ENCODE assay signal across 8 cellular contexts in the genomic region with DNA sequence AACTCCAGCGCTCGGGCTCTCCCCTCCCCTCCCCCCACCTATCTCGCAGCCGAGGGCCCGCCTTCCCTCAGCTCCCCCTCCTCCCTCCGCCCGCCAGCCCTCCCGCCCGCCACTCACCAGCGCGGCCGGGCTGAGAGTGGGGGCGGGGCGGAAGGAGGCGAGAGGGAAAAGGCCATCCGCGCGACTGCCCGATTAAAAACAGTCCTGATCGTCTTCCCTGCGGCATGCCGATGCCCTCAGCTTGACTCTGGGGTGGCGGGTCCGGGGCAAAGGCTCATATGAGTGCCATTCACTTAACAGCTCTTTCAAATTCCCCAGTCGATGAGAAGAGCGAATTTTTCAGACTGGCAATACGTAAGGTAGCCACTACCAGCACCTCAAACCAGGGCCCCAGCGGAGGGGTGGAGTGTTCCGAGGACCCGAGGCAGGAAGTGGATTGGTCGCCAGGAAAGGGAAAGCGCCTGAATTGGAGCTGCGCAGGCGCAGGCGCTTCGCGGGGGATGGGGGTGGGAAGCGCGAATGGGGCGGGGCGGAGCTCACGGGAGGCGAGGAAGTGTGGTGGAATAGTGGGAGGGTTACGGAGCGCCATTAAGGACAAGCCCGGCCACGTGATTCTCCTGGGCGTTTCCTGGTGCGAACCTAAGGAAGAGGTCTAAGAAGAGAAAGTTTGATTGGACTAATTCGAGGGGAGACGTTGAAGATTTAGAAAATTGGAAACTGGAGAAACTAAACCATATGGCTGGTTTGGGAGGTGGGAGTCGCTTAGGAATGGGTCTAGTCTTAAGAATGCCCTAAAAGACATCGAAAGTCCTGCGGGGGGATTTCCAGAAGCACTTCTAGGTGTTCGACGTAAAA. TPM values are rescaled to one million over a fixed set of nuclear protein-coding genes. Genes with fewer than 3 reads are reported as not detected.
DNase-seq lines count a peak whose midpoint lies in the region; ATAC-seq and TF ChIP-seq lines count a peak whose summit lies in the region.

Gene UPF2, minus strand, starts transcription at position 13 of the 855 bp plus-strand sequence. CDS start 7,386 bp downstream, outside the sequence.

- ATAC-seq in GM21360 (IDR thresholded peaks at IDR 0.05; ENCODE audit: unreplicated experiment) (peak; percentile 49), lower lobe of right lung (peak; percentile 97 to 98)

- H3K36me3 ChIP-seq in CD8-positive, alpha-beta memory T cell (ENCODE audit: insufficient read depth, low read length) = no peaks in the 10 kb centered on the region
- H3K36me3 ChIP-seq in lower lobe of right lung = no peaks in the 10 kb centered on the region

- DNase-seq in CD8-positive, alpha-beta memory T cell = peak; percentile 94 to 99 (median 97)
- DNase-seq in HT1080 (ENCODE audit: low read depth) (peak; percentile 95), NOMO-1 (lab: John Stamatoyannopoulos, UW; ENCODE audit: unreplicated experiment in 2 of 2) (peak; percentile 98 to 99), lower lobe of right lung (peak; percentile 97)
- peak; percentile 98 for DNase-seq in activated CD8-positive, alpha-beta memory T cell treated with anti-CD3 and anti-CD28 coated beads for 24 hours
- DNase-seq in effector CD4-positive, alpha-beta T cell = peak; percentile 94
- peak; percentile 95 to 98 (median 96) for DNase-seq in stimulated activated CD4-positive, alpha-beta T cell treated with anti-CD3 and anti-CD28 coated beads, TNF-alpha, amount 100 ng/mL, for 1 hour (ENCODE audit: low read depth in 3 of 3, low spot score in 1 of 3)

- peak within 1 kb of the TSS; percentile 97 to 100 (median 100) for H3K27ac Mint-ChIP-seq in CD8-positive, alpha-beta memory T cell

- no peaks in the 10 kb centered on the region for H3K9me3 Mint-ChIP-seq in CD8-positive, alpha-beta memory T cell

- no peaks in the 10 kb centered on the region for H3K27me3 ChIP-seq in CD8-positive, alpha-beta memory T cell (ENCODE audit: insufficient read depth, low read length, poor library complexity, severe bottlenecking)
- no peaks in the 10 kb centered on the region for H3K27me3 ChIP-seq in lower lobe of right lung (ENCODE audit: low read depth)

- CTCF ChIA-PET in CD8-positive, alpha-beta memory T cell (lab: Charles Lee) = interaction anchor here (1.0 to 1.6 kb wide), 4 partner anchors 8 to 153 kb away, joined by 3 to 10 read pairs (median 6); partner anchors contain the start of genes CDC123, DHTKD1 and NUDT5

- peak within 1 kb of the TSS; percentile 74 for H3K4me3 ChIP-seq in CD8-positive, alpha-beta memory T cell (ENCODE audit: low read length)
- H3K4me3 ChIP-seq in lower lobe of right lung = peak within 1 kb of the TSS; percentile 98

- H3K27ac ChIP-seq in CD8-positive, alpha-beta memory T cell (ENCODE audit: low read depth, low read length) = peak within 1 kb of the TSS; percentile 99
- H3K27ac ChIP-seq in lower lobe of right lung = peak within 1 kb of the TSS; percentile 95

- peaks cover 0 to 11% (median 2%) of the 10 kb centered on the region in 3 donors for H3K36me3 Mint-ChIP-seq in CD8-positive, alpha-beta memory T cell

- intact Hi-C loops in lower lobe of right lung (cut with DNase I) = no loop called here

- POLR2A ChIA-PET in CD8-positive, alpha-beta memory T cell (lab: Charles Lee) = interaction anchor here (0.8 to 1.9 kb wide), 6 partner anchors 10 to 153 kb away, joined by 3 to 17 read pairs (median 6); partner anchors contain the start of genes CDC123, DHTKD1 and NUDT5

- H3K4me1 Mint-ChIP-seq in CD8-positive, alpha-beta memory T cell = peaks cover 28 to 49% (median 49%) of the 10 kb centered on the region in 3 donors

- no peak for TF ChIP-seq CTCF in lower lobe of right lung (IDR thresholded peaks at IDR 0.05)

- H3K27me3 Mint-ChIP-seq in CD8-positive, alpha-beta memory T cell = peaks cover 7% of the 10 kb centered on the region in 2 donors

- peak within 1 kb of the TSS; percentile 93 to 99 (median 98) for H3K4me3 Mint-ChIP-seq in CD8-positive, alpha-beta memory T cell

- H3K9me3 ChIP-seq in CD8-positive, alpha-beta memory T cell (ENCODE audit: low read length) = no peaks in the 10 kb centered on the region
- no peaks in the 10 kb centered on the region for H3K9me3 ChIP-seq in lower lobe of right lung

- peaks cover 25% of the 10 kb centered on the region for H3K4me1 ChIP-seq in CD8-positive, alpha-beta memory T cell (ENCODE audit: insufficient read depth, low read length)
- H3K4me1 ChIP-seq in lower lobe of right lung = peaks cover 19% of the 10 kb centered on the region

RNA-seq across cellular contexts. Expression of gene UPF2, which starts in this region (rescaled TPM):
- total RNA-seq in CD8-positive, alpha-beta memory T cell = 10 to 100 TPM; 39.8 to 42.4 TPM
- polyA plus RNA-seq in CD8-positive, alpha-beta memory T cell = 18.5 TPM
- total RNA-seq in HT1080 (2014; rRNA removed; shearing (Covaris generic)) = 13.9 and 15.9 TPM in 2 replicates
- polyA plus RNA-seq in HT1080 (2015; cell fraction: cytosol; rRNA removed) = 10.5 and 13.6 TPM in 2 replicates
- polyA plus RNA-seq in HT1080 (2015; cell fraction: nucleus; rRNA removed) = 17.6 and 19.2 TPM in 2 replicates
- total RNA-seq in lower lobe of right lung = 21.0 TPM

Comparison
In these comparisons a context has a peak if more than half of its experiments do, and no peak if none do; other contexts are left out.
1. Peak in every context shown above with its lines: DNase-seq, ATAC-seq, H3K4me3 ChIP-seq and H3K27ac ChIP-seq.